11 cellular contexts compared by ENCODE assay signal in genomic region chr9:129002989-129003388, GRCh38.
"Had no signal": no experiment of that assay in that cellular context is flagged by ENCODE, and none has a peak within 500 bp of the region (broad histone marks: within the 10 kb centered on the region; RNA-seq: fewer than 3 reads in every experiment).

No MANE protein-coding gene starts in this region.

- H3K27me3 Mint-ChIP-seq: activated naive CD8-positive, alpha-beta T cell treated with anti-CD3 and anti-CD28 coated beads, Interleukin-2, amount 50 U/mL, for 24 hours; activated T-cell treated with anti-CD3 and anti-CD28 coated beads, Interleukin-2, amount 50 U/mL, for 24 hours had no signal

- H3K27ac ChIP-seq: heart left ventricle, sigmoid colon had no signal

- H3K9me3 ChIP-seq: ascending aorta, heart left ventricle, sigmoid colon, spleen had no signal

- H3K4me3 ChIP-seq: ascending aorta, heart left ventricle, sigmoid colon, spleen had no signal

- H3K9me3 Mint-ChIP-seq: activated naive CD8-positive, alpha-beta T cell treated with anti-CD3 and anti-CD28 coated beads, Interleukin-2, amount 50 U/mL, for 24 hours; activated T-cell treated with anti-CD3 and anti-CD28 coated beads, Interleukin-2, amount 50 U/mL, for 24 hours; immature natural killer cell; nephron had no signal

- H3K27ac Mint-ChIP-seq: activated naive CD8-positive, alpha-beta T cell treated with anti-CD3 and anti-CD28 coated beads, Interleukin-2, amount 50 U/mL, for 24 hours; nephron had no signal

- DNase-seq: activated CD4-positive, alpha-beta T cell treated with anti-CD3 and anti-CD28 coated beads, Interleukin-2, amount 50 U/mL, for 4 hours; activated CD4-positive, CD25-positive, alpha-beta regulatory T cell treated with anti-CD3 and anti-CD28 coated beads, Interleukin-2, amount 50 U/mL, for 72 hours; activated naive CD8-positive, alpha-beta T cell treated with anti-CD3 and anti-CD28 coated beads, Interleukin-2, amount 50 U/mL, for 24 hours; activated T-cell treated with anti-CD3 and anti-CD28 coated beads, Interleukin-2, amount 50 U/mL, for 24 hours; immature natural killer cell; sigmoid colon; T1000 had no signal

- H3K4me1 Mint-ChIP-seq: activated naive CD8-positive, alpha-beta T cell treated with anti-CD3 and anti-CD28 coated beads, Interleukin-2, amount 50 U/mL, for 24 hours; immature natural killer cell had no signal

- H3K4me3 Mint-ChIP-seq: activated naive CD8-positive, alpha-beta T cell treated with anti-CD3 and anti-CD28 coated beads, Interleukin-2, amount 50 U/mL, for 24 hours; activated T-cell treated with anti-CD3 and anti-CD28 coated beads, Interleukin-2, amount 50 U/mL, for 24 hours; immature natural killer cell; nephron had no signal

- H3K27me3 ChIP-seq: ascending aorta, heart left ventricle, sigmoid colon, spleen had no signal

- ATAC-seq: activated naive CD8-positive, alpha-beta T cell treated with anti-CD3 and anti-CD28 coated beads, Interleukin-2, amount 50 U/mL, for 24 hours; heart left ventricle had no signal
